In the genomic region with DNA sequence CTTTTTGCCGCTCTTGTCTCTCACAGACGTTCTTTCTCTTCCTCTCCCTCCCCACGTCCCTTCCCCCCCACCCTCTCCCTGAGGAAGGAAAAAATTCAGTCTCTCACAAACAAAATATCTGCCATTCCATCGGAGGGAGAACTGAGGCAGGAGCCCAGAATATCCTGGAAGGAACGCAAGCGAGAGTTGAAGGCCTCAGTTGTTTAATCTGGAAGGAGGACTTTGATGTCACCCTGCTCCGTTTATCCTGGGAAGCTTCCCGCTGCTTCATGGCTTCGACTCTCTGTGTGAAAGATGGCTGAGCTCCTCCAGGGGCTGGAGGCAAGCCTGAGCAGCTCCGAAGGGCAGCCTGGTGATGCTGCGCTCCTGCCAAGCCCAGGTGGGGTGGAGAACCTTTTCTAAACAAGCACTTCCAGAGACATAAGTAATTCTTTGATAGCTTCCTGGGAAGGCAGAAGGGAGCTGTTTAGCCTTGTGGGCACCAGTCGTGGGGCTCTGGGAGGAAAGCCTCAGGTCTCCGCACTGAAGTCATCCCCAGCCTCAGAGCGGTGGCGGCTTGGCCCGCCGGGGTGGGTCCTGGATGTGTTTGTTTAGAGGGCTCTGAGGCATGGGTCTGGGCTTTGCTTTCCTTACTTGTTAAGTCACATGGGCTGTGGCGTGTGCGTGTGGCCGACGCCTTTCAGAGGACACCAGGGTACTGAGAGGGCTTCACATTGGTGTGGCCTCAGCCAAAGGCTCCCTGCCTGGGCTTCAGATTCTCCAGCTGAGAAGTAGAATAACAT, we compare ENCODE assay signal across 19 cellular contexts.
"Had no signal": no experiment of that assay in that cellular context is flagged by ENCODE, and none has a peak within 500 bp of the region (broad histone marks: within the 10 kb centered on the region; RNA-seq: fewer than 3 reads in every experiment).

No MANE protein-coding gene starts in this region.

- H3K27ac ChIP-seq: testis, uterus had no signal

- H3K27ac Mint-ChIP-seq: activated naive CD8-positive, alpha-beta T cell treated with anti-CD3 and anti-CD28 coated beads, Interleukin-2, amount 10 ng/mL, durations not matched to agents 7 days and 5 days had no signal

- H3K9ac ChIP-seq: SK-N-SH had no signal

- H3K9me3 ChIP-seq: SK-N-SH, testis, uterus had no signal

- H3K4me3 ChIP-seq: lung, testis, uterus had no signal

- ATAC-seq: naive thymus-derived CD8-positive, alpha-beta T cell had no signal

- H3K4me3 Mint-ChIP-seq: activated naive CD8-positive, alpha-beta T cell treated with anti-CD3 and anti-CD28 coated beads, Interleukin-2, amount 10 ng/mL, durations not matched to agents 7 days and 5 days had no signal

- H3K4me1 ChIP-seq: testis, uterus had no signal

- H3K36me3 ChIP-seq: uterus had no signal

- H3K27me3 ChIP-seq: testis, uterus had no signal

- DNase-seq: activated CD4-positive, CD25-positive, alpha-beta regulatory T cell treated with anti-CD3 and anti-CD28 coated beads, Interleukin-2, amount 50 U/mL, for 72 hours; activated naive CD4-positive, alpha-beta T cell; activated naive CD8-positive, alpha-beta T cell treated with anti-CD3 and anti-CD28 coated beads, Interleukin-2, amount 10 ng/mL, durations not matched to agents 7 days and 5 days; activated T-cell treated with anti-CD3 and anti-CD28 coated beads for 4 hours; anterior cingulate cortex; foreskin fibroblast; head of caudate nucleus; left cardiac atrium; naive thymus-derived CD8-positive, alpha-beta T cell; retina; SK-N-SH; small intestine; stimulated activated CD4-positive, alpha-beta T cell treated with anti-CD3 and anti-CD28 coated beads, Interleukin-4, amount 100 ng/mL, for 24 hours; stimulated activated naive CD4-positive, alpha-beta T cell treated with Interleukin-2 at 50 U/mL for 16 hours; T-helper 1 cell; T1000; testis; uterus had no signal
